11 cellular contexts compared by ENCODE assay signal in genomic region chr7:155283565-155284194, GRCh38. TPM values are rescaled to one million over a fixed set of nuclear protein-coding genes. Genes with fewer than 3 reads are reported as not detected.
DNase-seq lines count a peak whose midpoint lies in the region; ATAC-seq, FAIRE-seq and TF ChIP-seq lines count a peak whose summit lies in the region.
"Had no signal": no experiment of that assay in that cellular context is flagged by ENCODE, and none has a peak within 500 bp of the region (broad histone marks: within the 10 kb centered on the region; RNA-seq: fewer than 3 reads in every experiment).

No MANE protein-coding gene starts in this region.

- no peaks in the 10 kb centered on the region for H3K79me2 ChIP-seq in GM12878 (ENCODE audit: control insufficient read depth, insufficient read depth, low read length)

- TF ChIP-seq CTCF in GM12878 (IDR thresholded peaks at IDR 0.05 in 2 of 3, conservative IDR thresholded peaks at IDR 0.05 in 1 of 3; ENCODE audit: control insufficient read depth in 2 of 3, extremely low read depth in 1 of 3, insufficient read depth in 1 of 3, low read depth in 3 of 3, low read length in 3 of 3) = no peak

- no peaks in the 10 kb centered on the region; a peak in 1 of 4 replicates for H3K27me3 ChIP-seq in GM12878 (replicated peaks in 1 of 2; ENCODE audit: control insufficient read depth in 2 of 2, insufficient read depth in 2 of 2, low read length in 1 of 2)
- H3K27me3 ChIP-seq: neural progenitor cell had no signal

- WGBS in GM12878 (ENCODE audit: insufficient coverage, insufficient replicate concordance, low lambda C conversion rate, missing lambda C conversion rate) = 0% methylated on average over 2 of the region's 2 CpGs

- no peak for TF ChIP-seq RAD21 in GM12878 (IDR thresholded peaks at IDR 0.05; ENCODE audit: insufficient read depth, low read depth, low read length)

- ATAC-seq in GM18868 (IDR thresholded peaks at IDR 0.05; ENCODE audit: unreplicated experiment) (peak; percentile 91), GM21447 (IDR thresholded peaks at IDR 0.05; ENCODE audit: unreplicated experiment) (peak; percentile 82), HG03139 (IDR thresholded peaks at IDR 0.05; ENCODE audit: unreplicated experiment) (peak; percentile 86), GM12878 (peak; percentile 93)

- peaks cover 24% of the 10 kb centered on the region for H3K4me1 ChIP-seq in GM12878 (ENCODE audit: control insufficient read depth, insufficient read depth, low read length)

- no peak overlapping the region for H2AFZ ChIP-seq in GM12878 (ENCODE audit: control insufficient read depth, low read depth, low read length)
- H2AFZ ChIP-seq: neural progenitor cell had no signal

- RAD21 ChIA-PET in GM12878 (lab: Charles Lee; ENCODE audit: unreplicated experiment) = interaction anchor here (0.6 to 1.1 kb wide), 2 partner anchors 13 to 20 kb away, joined by 3 read pairs; no protein-coding TSS in a partner anchor

- no peak overlapping the region for H3K4me3 ChIP-seq in GM12878
- H3K4me3 ChIP-seq: neural progenitor cell had no signal

- intact Hi-C loops in GM12878 (cut with micrococcal nuclease; ENCODE audit: unreplicated experiment) = loop anchor here (5.0 kb wide), 1 partner anchor 76 kb away; no protein-coding TSS in a partner anchor

- no peaks in the 10 kb centered on the region for H4K20me1 ChIP-seq in GM12878 (ENCODE audit: control insufficient read depth, insufficient read depth)

- POLR2A ChIA-PET in GM12878 (lab: Charles Lee) = interaction anchor here (1.4 to 1.5 kb wide), 2 partner anchors 12 to 14 kb away, joined by 6 to 7 read pairs; partner anchors contain the start of gene INSIG1
- POLR2A ChIA-PET in HEK293T (lab: Yijun Ruan, JAX) = no interaction called here

- FAIRE-seq in GM12878 (lab: Jason Lieb, UNC) = peak; percentile 38

- no peak for TF ChIP-seq POLR2A in GM12878 (IDR thresholded peaks at IDR 0.05; ENCODE audit: low read depth, low read length)

- TF ChIP-seq EP300 in GM12878 (IDR thresholded peaks at IDR 0.05; ENCODE audit: borderline replicate concordance in 1 of 2, control insufficient read depth in 1 of 2, low read depth in 2 of 2, low read length in 2 of 2) = peak; percentile 68 to 72; a peak in 3 of 4 replicates

- no peak overlapping the region for H3K9ac ChIP-seq in GM12878 (ENCODE audit: control insufficient read depth, insufficient read depth, low read length)
- H3K9ac ChIP-seq: neural progenitor cell had no signal

- H3K9me3 ChIP-seq in GM12878 (replicated peaks; ENCODE audit: control insufficient read depth, insufficient read depth, low read length) = no peaks in the 10 kb centered on the region; the same call in 2 of the 3 replicates

- in situ Hi-C loops in GM12878 (cut with MboI) = no loop called here

- CTCF ChIA-PET in GM12878 (lab: Yijun Ruan, JAX) (interaction anchor here (1.0 to 1.3 kb wide), 5 partner anchors 13 to 361 kb away, joined by 3 read pairs; partner anchors contain the start of gene INSIG1), HEK293T (lab: Yijun Ruan, JAX) (no interaction called here)

- SMC1A ChIA-PET in GM12878 (lab: Charles Lee; ENCODE audit: uncharacterized antibody, unreplicated experiment) = interaction anchor here (0.5 to 2.2 kb wide), 5 partner anchors 10 to 317 kb away, joined by 3 to 5 read pairs (median 3); partner anchors contain the start of gene INSIG1

- no peaks in the 10 kb centered on the region for H3K36me3 ChIP-seq in GM12878 (ENCODE audit: control insufficient read depth in 2 of 2, insufficient read depth in 2 of 2, low read length in 1 of 2)
- H3K36me3 ChIP-seq: neural progenitor cell had no signal

- DNase-seq in GM12878 (ENCODE audit: low read depth, low spot score) = peak; percentile 38
- DNase-seq in NOMO-1 treated with dmso at 0.1 percent for 144 hours (lab: John Stamatoyannopoulos, UW; ENCODE audit: unreplicated experiment) = no peak
- no peak for DNase-seq in KG1 (lab: John Stamatoyannopoulos, UW)
- no peak for DNase-seq in HEK293T (ENCODE audit: extremely low spot score)
- DNase-seq in SKM-1 treated with dmso at 0.1 percent for 144 hours (lab: John Stamatoyannopoulos, UW; ENCODE audit: unreplicated experiment) = no peak
- DNase-seq: DMS79 treated with DMSO at 0.1 percent for 48 hours, T1000 had no signal

- no peak overlapping the region for H3K27ac ChIP-seq in GM12878 (ENCODE audit: control insufficient read depth, insufficient read depth)
- H3K27ac ChIP-seq: neural progenitor cell had no signal

- BruUV-seq in GM12878 (replicated peaks; lab: Mats Ljungman, UMichigan) = no TSS peak

- H3K4me2 ChIP-seq in GM12878 (ENCODE audit: control insufficient read depth, insufficient read depth) = no peak overlapping the region; the same call in 1 of the 2 replicates
- H3K4me2 ChIP-seq: neural progenitor cell had no signal

TF ChIP-seq in GM12878, 131 proteins besides CTCF, POLR2A, EP300 and RAD21 (continues in another document):
- TF ChIP-seq STAT3 (IDR thresholded peaks at IDR 0.05; ENCODE audit: low read depth, low read length) (no peak), KAT2A (conservative IDR thresholded peaks at IDR 0.05; ENCODE audit: control insufficient read depth, low read depth, low read length) (no peak), MYB (IDR thresholded peaks at IDR 0.05; ENCODE audit: borderline replicate concordance, low read depth, low read length) (peak; percentile 77; the same call in 1 of the 2 replicates), CREB1 (IDR thresholded peaks at IDR 0.05; ENCODE audit: low read depth) (no peak)
- TF ChIP-seq, protein P1, sequence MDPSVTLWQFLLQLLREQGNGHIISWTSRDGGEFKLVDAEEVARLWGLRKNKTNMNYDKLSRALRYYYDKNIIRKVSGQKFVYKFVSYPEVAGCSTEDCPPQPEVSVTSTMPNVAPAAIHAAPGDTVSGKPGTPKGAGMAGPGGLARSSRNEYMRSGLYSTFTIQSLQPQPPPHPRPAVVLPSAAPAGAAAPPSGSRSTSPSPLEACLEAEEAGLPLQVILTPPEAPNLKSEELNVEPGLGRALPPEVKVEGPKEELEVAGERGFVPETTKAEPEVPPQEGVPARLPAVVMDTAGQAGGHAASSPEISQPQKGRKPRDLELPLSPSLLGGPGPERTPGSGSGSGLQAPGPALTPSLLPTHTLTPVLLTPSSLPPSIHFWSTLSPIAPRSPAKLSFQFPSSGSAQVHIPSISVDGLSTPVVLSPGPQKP (IDR thresholded peaks at IDR 0.05; ENCODE audit: low read depth, low read length) = no peak

TF ChIP-seq in HEK293T, 16 proteins besides CTCF, POLR2A, EP300 and RAD21:
- TF ChIP-seq NFRKB (IDR thresholded peaks at IDR 0.05) (no peak), HDGF (IDR thresholded peaks at IDR 0.05; ENCODE audit: borderline replicate concordance) (no peak), SUZ12 (IDR thresholded peaks at IDR 0.05) (no peak), FOXM1 (IDR thresholded peaks at IDR 0.05; ENCODE audit: borderline replicate concordance) (no peak), FOXK2 (IDR thresholded peaks at IDR 0.05) (no peak), ZNF384 (IDR thresholded peaks at IDR 0.05) (no peak), L3MBTL2 (conservative IDR thresholded peaks at IDR 0.05) (no peak), SP1 (IDR thresholded peaks at IDR 0.05) (no peak), ARNT (IDR thresholded peaks at IDR 0.05) (no peak), FOXA1 (IDR thresholded peaks at IDR 0.05) (no peak), ELF4 (IDR thresholded peaks at IDR 0.05) (no peak), TARDBP (IDR thresholded peaks at IDR 0.05) (no peak), CTBP1 (IDR thresholded peaks at IDR 0.05; ENCODE audit: borderline replicate concordance) (no peak), BHLHE40 (IDR thresholded peaks at IDR 0.05; ENCODE audit: borderline replicate concordance) (no peak), LEF1 (IDR thresholded peaks at IDR 0.05; ENCODE audit: borderline replicate concordance) (no peak)
- TF ChIP-seq, protein P2, sequence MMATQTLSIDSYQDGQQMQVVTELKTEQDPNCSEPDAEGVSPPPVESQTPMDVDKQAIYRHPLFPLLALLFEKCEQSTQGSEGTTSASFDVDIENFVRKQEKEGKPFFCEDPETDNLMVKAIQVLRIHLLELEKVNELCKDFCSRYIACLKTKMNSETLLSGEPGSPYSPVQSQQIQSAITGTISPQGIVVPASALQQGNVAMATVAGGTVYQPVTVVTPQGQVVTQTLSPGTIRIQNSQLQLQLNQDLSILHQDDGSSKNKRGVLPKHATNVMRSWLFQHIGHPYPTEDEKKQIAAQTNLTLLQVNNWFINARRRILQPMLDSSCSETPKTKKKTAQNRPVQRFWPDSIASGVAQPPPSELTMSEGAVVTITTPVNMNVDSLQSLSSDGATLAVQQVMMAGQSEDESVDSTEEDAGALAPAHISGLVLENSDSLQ (IDR thresholded peaks at IDR 0.05) = no peak

RNA-seq across cellular contexts. Expression of gene INSIG1, which starts 14.0 kb away (rescaled TPM):
- total RNA-seq in GM12878 (2013; cell fraction: nucleolus; rRNA removed) = 159 and 167 TPM in 2 replicates
- total RNA-seq in GM12878 (2014; rRNA removed) (156 and 187 TPM in 2 replicates), GM12878 (2014; rRNA removed; fragmentation: Illumina TruSeq; extraction: Trizol) (97.0 and 103 TPM in 2 replicates), GM12878 (2021) (119 and 131 TPM in 2 replicates)
- 66.1 TPM for polyA plus RNA-seq in GM12878 (2011; ENCODE audit: low read depth)
- polyA plus RNA-seq in GM12878 (2011; rRNA removed) (168 and 196 TPM in 2 replicates), GM12878 (2014; fragmentation: Illumina TruSeq; extraction: Trizol) (85.2 and 108 TPM in 2 replicates), GM12878 (2014; fragmentation: Nextera tagmentation; extraction: Ambion mirVana) (10 to 100 TPM; 29.6 to 43.4 TPM), GM12878 (2014; rRNA removed) (128 and 136 TPM in 2 replicates), GM12878 (2016; fragmentation: Nextera tagmentation; extraction: Ambion mirVana) (10 to 100 TPM; 65.6 to 66.1 TPM)
- 155 and 156 TPM in 2 replicates for polyA plus RNA-seq in GM12878 (2011; cell fraction: cytosol; rRNA removed)
- 92.5 and 100 TPM in 2 replicates for polyA plus RNA-seq in GM12878 (2011; cell fraction: nucleus; rRNA removed)
- polyA plus RNA-seq in GM12878 (2012) = 82.7 and 115 TPM in 2 replicates
- 146 and 169 TPM in 2 replicates for polyA minus RNA-seq in GM12878 (2011; rRNA and poly(A)+ RNA removed)
- polyA minus RNA-seq in GM12878 (2011; cell fraction: cytosol; rRNA and poly(A)+ RNA removed) = 78.2 and 84.5 TPM in 2 replicates
- 115 and 158 TPM in 2 replicates for polyA minus RNA-seq in GM12878 (2011; cell fraction: nucleus; rRNA and poly(A)+ RNA removed)
